Comparison of ENCODE assay signal across 9 cellular contexts in genomic region chr1:16173447-16174260, GRCh38. TPM values are rescaled to one million over a fixed set of nuclear protein-coding genes. Genes with fewer than 3 reads are reported as not detected.
DNase-seq lines count a peak whose midpoint lies in the region; ATAC-seq and TF ChIP-seq lines count a peak whose summit lies in the region.
"Had no signal": no experiment of that assay in that cellular context is flagged by ENCODE, and none has a peak within 500 bp of the region (broad histone marks: within the 10 kb centered on the region; RNA-seq: fewer than 3 reads in every experiment).

No MANE protein-coding gene starts in this region.

- BruUV-seq in PC-9 (replicated peaks; lab: Mats Ljungman, UMichigan) = TSS peak; percentile 30

- H3K27me3 Mint-ChIP-seq in CD14-positive monocyte (ENCODE audit: low read depth in 3 of 3) (peaks cover 23 to 34% (median 32%) of the 10 kb centered on the region in 3 donors), endothelial cell (ENCODE audit: unreplicated experiment) (peaks cover 15% of the 10 kb centered on the region), neural crest cell (ENCODE audit: low read depth) (no peaks in the 10 kb centered on the region)

- peak overlapping the region; percentile 98 for H3K27ac ChIP-seq in PC-9

- H3K9me3 ChIP-seq in PC-9 (ENCODE audit: insufficient read depth, low read depth) = no peaks in the 10 kb centered on the region

- peak; percentile 76 for DNase-seq in CD14-positive monocyte (ENCODE audit: low spot score)
- peak; percentile 95 to 98 for DNase-seq in PC-9
- no peak for DNase-seq in endothelial cell (ENCODE audit: low spot score)
- DNase-seq in neural crest cell (ENCODE audit: low read depth, low spot score) = no peak
- DNase-seq in NCI-H146 (lab: John Stamatoyannopoulos, UW) = no peak
- DNase-seq: activated gamma-delta T cell had no signal

- peaks cover 30% of the 10 kb centered on the region for H3K4me1 Mint-ChIP-seq in CD14-positive monocyte
- peaks cover 20% of the 10 kb centered on the region for H3K4me1 Mint-ChIP-seq in endothelial cell (ENCODE audit: unreplicated experiment)
- peaks cover 33% of the 10 kb centered on the region for H3K4me1 Mint-ChIP-seq in neural crest cell

- CTCF ChIA-PET in PC-9 (lab: Charles Lee) = interaction anchor here (0.5 to 0.6 kb wide), 2 partner anchors 19 to 109 kb away, joined by 3 to 14 read pairs; no protein-coding TSS in a partner anchor

- TF ChIP-seq CTCF in CD14-positive monocyte (IDR thresholded peaks at IDR 0.05) (no peak), PC-9 (conservative IDR thresholded peaks at IDR 0.05) (no peak), endothelial cell (IDR thresholded peaks at IDR 0.05; ENCODE audit: unreplicated experiment) (no peak), neural crest cell (conservative IDR thresholded peaks at IDR 0.05) (no peak)

- no peaks in the 10 kb centered on the region for H3K36me3 Mint-ChIP-seq in CD14-positive monocyte
- H3K36me3 Mint-ChIP-seq in endothelial cell (ENCODE audit: low read depth, unreplicated experiment) = no peaks in the 10 kb centered on the region
- no peaks in the 10 kb centered on the region for H3K36me3 Mint-ChIP-seq in neural crest cell (ENCODE audit: low read depth)

- H3K27ac Mint-ChIP-seq in CD14-positive monocyte = peak overlapping the region; percentile 86 to 98 (median 91)
- peak overlapping the region; percentile 43 for H3K27ac Mint-ChIP-seq in endothelial cell (ENCODE audit: unreplicated experiment)
- peak overlapping the region; percentile 57 for H3K27ac Mint-ChIP-seq in neural crest cell (ENCODE audit: unreplicated experiment)

- H3K4me2 ChIP-seq in PC-9 = peak overlapping the region; percentile 65

- no peaks in the 10 kb centered on the region; the same call in 1 of the 2 replicates for H3K79me2 ChIP-seq in PC-9 (ENCODE audit: low read depth)

- no peaks in the 10 kb centered on the region for H3K27me3 ChIP-seq in PC-9 (ENCODE audit: insufficient read depth, low read depth)

- POLR2A ChIA-PET in PC-9 (lab: Charles Lee; ENCODE audit: unreplicated experiment) = interaction anchor here (0.6 to 1.0 kb wide), 4 partner anchors 8 to 30 kb away, joined by 3 to 8 read pairs (median 6); no protein-coding TSS in a partner anchor

- peaks cover 0 to 6% (median 0%) of the 10 kb centered on the region in 7 donors for H3K9me3 Mint-ChIP-seq in CD14-positive monocyte
- H3K9me3 Mint-ChIP-seq in endothelial cell (ENCODE audit: unreplicated experiment) = no peaks in the 10 kb centered on the region
- H3K9me3 Mint-ChIP-seq in neural crest cell = no peaks in the 10 kb centered on the region

- H3K4me3 Mint-ChIP-seq in CD14-positive monocyte (peak overlapping the region; percentile 31 to 65), endothelial cell (ENCODE audit: unreplicated experiment) (no peak overlapping the region), neural crest cell (no peak overlapping the region)

- H3K36me3 ChIP-seq in PC-9 (ENCODE audit: low read depth) = no peaks in the 10 kb centered on the region

- no peaks in the 10 kb centered on the region for H4K20me1 ChIP-seq in PC-9 (ENCODE audit: insufficient read depth)

- peaks cover 97% of the 10 kb centered on the region for H3K4me1 ChIP-seq in PC-9 (replicated peaks; ENCODE audit: insufficient read depth)

- no peak overlapping the region for H3K4me3 ChIP-seq in PC-9

- no peaks in the 10 kb centered on the region for H3K9me2 ChIP-seq in PC-9 (ENCODE audit: insufficient read depth)

- H3F3A ChIP-seq in PC-9 (ENCODE audit: insufficient read depth, low read depth) = peaks cover 31% of the 10 kb centered on the region

- intact Hi-C loops in CD14-positive monocyte (cut with micrococcal nuclease) = no loop called here
- intact Hi-C loops in PC-9 (cut with micrococcal nuclease; ENCODE audit: unreplicated experiment) = loop anchor here (1.0 to 5.0 kb wide), 4 partner anchors 10 to 371 kb away; no protein-coding TSS in a partner anchor

- H2AFZ ChIP-seq in PC-9 = no peak overlapping the region

- ATAC-seq in HG02763 (IDR thresholded peaks at IDR 0.05; ENCODE audit: unreplicated experiment) = no peak
- no peak for ATAC-seq in GM21381 (IDR thresholded peaks at IDR 0.05; ENCODE audit: unreplicated experiment)
- ATAC-seq in HG02840 (IDR thresholded peaks at IDR 0.05; ENCODE audit: low FRiP score, unreplicated experiment) = no peak

RNA-seq across cellular contexts. Expression of gene EPHA2, which starts 17.8 kb away (rescaled TPM):
- not detected for polyA plus RNA-seq in CD14-positive monocyte
- total RNA-seq in PC-9 (2021) = 48.3 and 65.8 TPM in 2 replicates
- total RNA-seq in endothelial cell (ENCODE audit: unreplicated experiment) = 109 TPM
- total RNA-seq in neural crest cell = 21.7 and 25.0 TPM in 2 replicates

RNA-seq across cellular contexts. Expression of gene ARHGEF19, which starts 38.8 kb away (rescaled TPM):
- 1 to 10 TPM; 2.2 to 2.3 TPM for polyA plus RNA-seq in CD14-positive monocyte
- total RNA-seq in PC-9 (2021) = 38.5 and 44.3 TPM in 2 replicates
- total RNA-seq in endothelial cell (ENCODE audit: unreplicated experiment) = 14.0 TPM
- total RNA-seq in neural crest cell = 7.7 and 9.0 TPM in 2 replicates

Comparison
In these comparisons a context has a peak if more than half of its experiments do, and no peak if none do; other contexts are left out.
1. DNase-seq: peak in CD14-positive monocyte (single experiment) and PC-9 (2 of 2); none in endothelial cell (single experiment), neural crest cell (single experiment) and NCI-H146 (single experiment).
2. H3K4me3 Mint-ChIP-seq: peak in CD14-positive monocyte (2 of 2); none in endothelial cell (single experiment) and neural crest cell (single experiment).
3. Peak in every context shown above with its lines, with median percentiles within 50 percentile points of each other: H3K27ac Mint-ChIP-seq.